ENCODE assay signal across 9 cellular contexts in the genomic region with DNA sequence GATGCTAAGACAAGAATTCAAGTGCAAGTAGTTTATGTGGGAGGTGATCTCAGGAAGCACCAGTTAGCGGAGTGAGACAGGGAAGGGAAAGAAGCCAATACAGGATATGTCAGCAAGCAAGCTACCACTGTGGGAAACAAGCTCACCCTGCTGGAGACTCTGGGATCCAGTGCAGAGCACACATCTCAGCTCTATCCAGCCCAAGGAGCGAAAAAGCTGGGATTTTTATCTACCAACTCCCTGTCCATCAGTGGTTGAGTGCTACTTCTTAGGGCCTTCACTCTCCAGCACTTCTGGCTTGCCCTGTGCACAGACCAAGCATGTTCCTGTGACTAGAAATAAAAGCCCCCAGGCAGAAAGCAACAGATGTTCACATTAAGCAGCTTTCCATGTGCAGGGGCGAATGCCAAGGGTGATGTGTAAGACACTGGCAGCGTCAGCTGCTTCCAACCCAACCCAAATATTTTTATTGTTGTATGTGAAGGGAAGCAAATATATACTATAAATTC. TPM values are rescaled to one million over a fixed set of nuclear protein-coding genes. Genes with fewer than 3 reads are reported as not detected.
DNase-seq lines count a peak whose midpoint lies in the region; ATAC-seq and TF ChIP-seq lines count a peak whose summit lies in the region.
"Had no signal": no experiment of that assay in that cellular context is flagged by ENCODE, and none has a peak within 500 bp of the region (broad histone marks: within the 10 kb centered on the region; RNA-seq: fewer than 3 reads in every experiment).

No MANE protein-coding gene starts in this region.

- peaks cover 2% of the 10 kb centered on the region for H3K27me3 ChIP-seq in kidney epithelial cell (ENCODE audit: control insufficient read depth, insufficient read depth, low read length)

- TF ChIP-seq RAD21 in Ishikawa (IDR thresholded peaks at IDR 0.05; ENCODE audit: low read depth), result peak; percentile 41

- H3K4me3 ChIP-seq in astrocyte of the spinal cord (ENCODE audit: low read depth, low read length), result no peak overlapping the region
- no peak overlapping the region for H3K4me3 ChIP-seq in kidney epithelial cell (ENCODE audit: low read depth, low read length)

- DNase-seq in AG08395 (ENCODE audit: low spot score) (peak; percentile 83), astrocyte of the spinal cord (ENCODE audit: low read depth, low spot score) (peak; percentile 69), kidney epithelial cell (ENCODE audit: low read depth) (no peak), KG1 (lab: John Stamatoyannopoulos, UW) (no peak)
- DNase-seq: DMS79 treated with DMSO at 0.1 percent for 48 hours had no signal

- ATAC-seq in HG02678 (IDR thresholded peaks at IDR 0.05; ENCODE audit: unreplicated experiment), result no peak
- ATAC-seq in HG02981 (IDR thresholded peaks at IDR 0.05; ENCODE audit: unreplicated experiment), result no peak
- ATAC-seq in GM19328 (IDR thresholded peaks at IDR 0.05; ENCODE audit: unreplicated experiment), result no peak

- in situ Hi-C loops in astrocyte of the spinal cord (cut with HindIII; ENCODE audit: low sequenced_read_pairs), result no loop called here

- H3K36me3 ChIP-seq in kidney epithelial cell (ENCODE audit: control insufficient read depth, insufficient read depth, low read length), result no peaks in the 10 kb centered on the region

- TF ChIP-seq EP300 in Ishikawa (IDR thresholded peaks at IDR 0.05; ENCODE audit: borderline replicate concordance), result no peak

- peak; percentile 59 for TF ChIP-seq CTCF in astrocyte of the spinal cord (IDR thresholded peaks at IDR 0.05; ENCODE audit: low read depth, low read length)
- TF ChIP-seq CTCF in kidney epithelial cell (IDR thresholded peaks at IDR 0.05; ENCODE audit: insufficient read depth, low read length, poor library complexity, severe bottlenecking), result peak; percentile 31

TF ChIP-seq in Ishikawa, 13 proteins besides CTCF, POLR2A, EP300 and RAD21:
- TF ChIP-seq CEBPB (IDR thresholded peaks at IDR 0.05), result no peak
- no peak for TF ChIP-seq EGR1 (IDR thresholded peaks at IDR 0.05)
- no peak for TF ChIP-seq FOXM1 (IDR thresholded peaks at IDR 0.05; ENCODE audit: borderline replicate concordance, low read depth)
- TF ChIP-seq ZBTB7A (IDR thresholded peaks at IDR 0.05; ENCODE audit: low read depth), result no peak
- TF ChIP-seq TEAD4 (IDR thresholded peaks at IDR 0.05), result no peak
- TF ChIP-seq, protein P1, sequence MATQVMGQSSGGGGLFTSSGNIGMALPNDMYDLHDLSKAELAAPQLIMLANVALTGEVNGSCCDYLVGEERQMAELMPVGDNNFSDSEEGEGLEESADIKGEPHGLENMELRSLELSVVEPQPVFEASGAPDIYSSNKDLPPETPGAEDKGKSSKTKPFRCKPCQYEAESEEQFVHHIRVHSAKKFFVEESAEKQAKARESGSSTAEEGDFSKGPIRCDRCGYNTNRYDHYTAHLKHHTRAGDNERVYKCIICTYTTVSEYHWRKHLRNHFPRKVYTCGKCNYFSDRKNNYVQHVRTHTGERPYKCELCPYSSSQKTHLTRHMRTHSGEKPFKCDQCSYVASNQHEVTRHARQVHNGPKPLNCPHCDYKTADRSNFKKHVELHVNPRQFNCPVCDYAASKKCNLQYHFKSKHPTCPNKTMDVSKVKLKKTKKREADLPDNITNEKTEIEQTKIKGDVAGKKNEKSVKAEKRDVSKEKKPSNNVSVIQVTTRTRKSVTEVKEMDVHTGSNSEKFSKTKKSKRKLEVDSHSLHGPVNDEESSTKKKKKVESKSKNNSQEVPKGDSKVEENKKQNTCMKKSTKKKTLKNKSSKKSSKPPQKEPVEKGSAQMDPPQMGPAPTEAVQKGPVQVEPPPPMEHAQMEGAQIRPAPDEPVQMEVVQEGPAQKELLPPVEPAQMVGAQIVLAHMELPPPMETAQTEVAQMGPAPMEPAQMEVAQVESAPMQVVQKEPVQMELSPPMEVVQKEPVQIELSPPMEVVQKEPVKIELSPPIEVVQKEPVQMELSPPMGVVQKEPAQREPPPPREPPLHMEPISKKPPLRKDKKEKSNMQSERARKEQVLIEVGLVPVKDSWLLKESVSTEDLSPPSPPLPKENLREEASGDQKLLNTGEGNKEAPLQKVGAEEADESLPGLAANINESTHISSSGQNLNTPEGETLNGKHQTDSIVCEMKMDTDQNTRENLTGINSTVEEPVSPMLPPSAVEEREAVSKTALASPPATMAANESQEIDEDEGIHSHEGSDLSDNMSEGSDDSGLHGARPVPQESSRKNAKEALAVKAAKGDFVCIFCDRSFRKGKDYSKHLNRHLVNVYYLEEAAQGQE (IDR thresholded peaks at IDR 0.05; ENCODE audit: low read depth), result no peak
- TF ChIP-seq NFIC (IDR thresholded peaks at IDR 0.05), result no peak
- TF ChIP-seq, protein P2, sequence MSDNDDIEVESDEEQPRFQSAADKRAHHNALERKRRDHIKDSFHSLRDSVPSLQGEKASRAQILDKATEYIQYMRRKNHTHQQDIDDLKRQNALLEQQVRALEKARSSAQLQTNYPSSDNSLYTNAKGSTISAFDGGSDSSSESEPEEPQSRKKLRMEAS (IDR thresholded peaks at IDR 0.05), result no peak
- TF ChIP-seq, protein P3, sequence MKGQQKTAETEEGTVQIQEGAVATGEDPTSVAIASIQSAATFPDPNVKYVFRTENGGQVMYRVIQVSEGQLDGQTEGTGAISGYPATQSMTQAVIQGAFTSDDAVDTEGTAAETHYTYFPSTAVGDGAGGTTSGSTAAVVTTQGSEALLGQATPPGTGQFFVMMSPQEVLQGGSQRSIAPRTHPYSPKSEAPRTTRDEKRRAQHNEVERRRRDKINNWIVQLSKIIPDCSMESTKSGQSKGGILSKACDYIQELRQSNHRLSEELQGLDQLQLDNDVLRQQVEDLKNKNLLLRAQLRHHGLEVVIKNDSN (IDR thresholded peaks at IDR 0.05), result no peak
- TF ChIP-seq YY1 (IDR thresholded peaks at IDR 0.05; ENCODE audit: low read depth), result no peak
- no peak for TF ChIP-seq TCF12 (IDR thresholded peaks at IDR 0.05; ENCODE audit: low read depth)
- no peak for TF ChIP-seq TAF1 (IDR thresholded peaks at IDR 0.05; ENCODE audit: low read depth)
TF ChIP-seq in Ishikawa: peak in this region for 0.

RNA-seq across cellular contexts. Expression of a gene that starts 10.8 kb away (rescaled TPM):
- 14.8 and 22.0 TPM in 2 replicates for total RNA-seq in kidney epithelial cell

Comparison
In these comparisons a context has a peak if more than half of its experiments do, and no peak if none do; other contexts are left out.
1. DNase-seq: peak in AG08395 (single experiment) and astrocyte of the spinal cord (single experiment); none in kidney epithelial cell (single experiment) and KG1 (single experiment).